24 cellular contexts compared by ENCODE assay signal in the genomic region with DNA sequence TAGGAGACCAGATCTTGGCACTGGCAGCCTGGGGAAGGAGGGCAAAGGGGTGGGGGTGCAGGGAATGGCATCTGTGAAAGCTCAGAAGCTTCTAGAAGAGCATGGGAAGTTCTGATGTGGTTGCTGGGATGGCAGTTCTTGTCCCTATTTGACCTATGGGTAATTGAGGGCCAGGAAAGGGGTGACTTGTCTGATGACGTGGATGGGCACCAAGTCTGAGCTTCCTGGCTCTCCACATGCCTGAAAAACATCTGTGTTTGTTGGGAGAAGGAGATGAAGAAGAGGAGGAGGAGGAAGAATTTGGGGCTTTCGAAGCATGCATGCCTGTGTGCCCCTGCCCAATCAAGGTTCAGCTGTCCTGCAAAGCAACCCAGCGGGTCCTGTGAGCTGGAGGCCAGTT.
"Had no signal": no experiment of that assay in that cellular context is flagged by ENCODE, and none has a peak within 500 bp of the region (broad histone marks: within the 10 kb centered on the region; RNA-seq: fewer than 3 reads in every experiment).

No MANE protein-coding gene starts in this region.

- H3K27me3 Mint-ChIP-seq: stimulated activated memory B cell treated with anti-CD40 and anti-IgM and Interleukin-4, amounts not matched to agents 10 μg/mL and 1 μg/mL and 100 μg/mL, for 72 hours had no signal

- DNase-seq: activated CD4-positive, alpha-beta T cell treated with anti-CD3 and anti-CD28 coated beads for 36 hours; activated CD4-positive, alpha-beta T cell treated with anti-CD3 and anti-CD28 coated beads, Interleukin-2, amount 50 U/mL, for 4 hours; activated CD8-positive, alpha-beta memory T cell treated with anti-CD3 and anti-CD28 coated beads for 24 hours; activated gamma-delta T cell; activated naive CD4-positive, alpha-beta T cell treated with anti-CD3 and anti-CD28 coated beads, Interleukin-2, amount 50 U/mL, for 16 hours; activated naive CD8-positive, alpha-beta T cell treated with anti-CD3 and anti-CD28 coated beads, Interleukin-2, amount 50 U/mL, for 24 hours; activated T-cell treated with anti-CD3 and anti-CD28 coated beads, Interleukin-2, amount 50 U/mL, for 48 hours; central memory CD4-positive, alpha-beta T cell; stimulated activated CD4-positive, alpha-beta T cell treated with anti-CD3 and anti-CD28 coated beads, Interleukin-2, amount 100 ng/mL, for 24 hours; T-helper 9 cell had no signal

- H3K27ac ChIP-seq: epithelial cell of prostate, neural progenitor cell, prostate gland, right atrium auricular region, SJCRH30, skin epidermis, transverse colon had no signal

- H3K9me3 ChIP-seq: prostate gland, right atrium auricular region, SJCRH30, transverse colon had no signal

- H3K4me1 ChIP-seq: neural progenitor cell, prostate gland, SJCRH30 had no signal

- H3K36me3 ChIP-seq: neural progenitor cell, prostate gland, right atrium auricular region, SJCRH30, transverse colon had no signal

- H3K9me3 Mint-ChIP-seq: activated naive CD8-positive, alpha-beta T cell treated with anti-CD3 and anti-CD28 coated beads, Interleukin-2, amount 50 U/mL, for 24 hours; brain; mesothelial cell of epicardium; naive thymus-derived CD8-positive, alpha-beta T cell; neural progenitor cell; stimulated activated memory B cell treated with anti-CD40 and anti-IgM and Interleukin-4, amounts not matched to agents 10 μg/mL and 1 μg/mL and 100 μg/mL, for 72 hours; WTC11 had no signal

- H3K4me3 Mint-ChIP-seq: activated CD4-positive, alpha-beta T cell treated with anti-CD3 and anti-CD28 coated beads for 36 hours; activated naive CD8-positive, alpha-beta T cell treated with anti-CD3 and anti-CD28 coated beads, Interleukin-2, amount 50 U/mL, for 24 hours; brain; mesothelial cell of epicardium; naive thymus-derived CD8-positive, alpha-beta T cell; neural progenitor cell; stimulated activated memory B cell treated with anti-CD40 and anti-IgM and Interleukin-4, amounts not matched to agents 10 μg/mL and 1 μg/mL and 100 μg/mL, for 72 hours; WTC11 had no signal

- H3K4me1 Mint-ChIP-seq: activated CD4-positive, alpha-beta T cell treated with anti-CD3 and anti-CD28 coated beads for 36 hours had no signal

- ATAC-seq: activated CD4-positive, alpha-beta T cell treated with anti-CD3 and anti-CD28 coated beads for 36 hours; activated naive CD8-positive, alpha-beta T cell treated with anti-CD3 and anti-CD28 coated beads, Interleukin-2, amount 50 U/mL, for 24 hours; left lobe of liver; naive thymus-derived CD8-positive, alpha-beta T cell; stimulated activated memory B cell treated with anti-CD40 and anti-IgM and Interleukin-4, amounts not matched to agents 10 μg/mL and 1 μg/mL and 100 μg/mL, for 72 hours; WTC11 had no signal

- H3K27ac Mint-ChIP-seq: activated CD4-positive, alpha-beta T cell treated with anti-CD3 and anti-CD28 coated beads for 36 hours; activated naive CD8-positive, alpha-beta T cell treated with anti-CD3 and anti-CD28 coated beads, Interleukin-2, amount 50 U/mL, for 24 hours; brain; neural progenitor cell; stimulated activated memory B cell treated with anti-CD40 and anti-IgM and Interleukin-4, amounts not matched to agents 10 μg/mL and 1 μg/mL and 100 μg/mL, for 72 hours; WTC11 had no signal

- H3K27me3 ChIP-seq: neural progenitor cell, right atrium auricular region, SJCRH30, transverse colon had no signal

- H3K36me3 Mint-ChIP-seq: brain; naive thymus-derived CD8-positive, alpha-beta T cell; neural progenitor cell; stimulated activated memory B cell treated with anti-CD40 and anti-IgM and Interleukin-4, amounts not matched to agents 10 μg/mL and 1 μg/mL and 100 μg/mL, for 72 hours; WTC11 had no signal

- H3K4me3 ChIP-seq: lung, neural progenitor cell, prostate gland, right atrium auricular region, SJCRH30, skin epidermis, transverse colon had no signal
